ENCODE assay signal across 14 cellular contexts in genomic region chr16:67404740-67405226, GRCh38. TPM values are rescaled to one million over a fixed set of nuclear protein-coding genes. Genes with fewer than 3 reads are reported as not detected.
DNase-seq lines count a peak whose midpoint lies in the region; ATAC-seq, FAIRE-seq and TF ChIP-seq lines count a peak whose summit lies in the region.
"Had no signal": no experiment of that assay in that cellular context is flagged by ENCODE, and none has a peak within 500 bp of the region (broad histone marks: within the 10 kb centered on the region; RNA-seq: fewer than 3 reads in every experiment).

No MANE protein-coding gene starts in this region.

- peak overlapping the region; percentile 26; the same call in 1 of the 2 replicates for H2AK5ac ChIP-seq in H1 (ENCODE audit: low read depth, low read length)

- no peak overlapping the region for H2BK5ac ChIP-seq in H1 (ENCODE audit: low read depth, low read length)

- H2BK12ac ChIP-seq in H1 (ENCODE audit: low read depth, low read length): no peak overlapping the region

- no peak overlapping the region for H2BK20ac ChIP-seq in H1 (ENCODE audit: low read length)

- H3K56ac ChIP-seq in H1 (replicated peaks; ENCODE audit: insufficient read length, low read depth, low read length): no peak overlapping the region

- TF ChIP-seq EP300 in HepG2 (IDR thresholded peaks at IDR 0.05; ENCODE audit: low read depth in 2 of 2, low read length in 2 of 2): no peak
- TF ChIP-seq EP300 in HepG2 (CRISPR knock-in tag; IDR thresholded peaks at IDR 0.05; ENCODE audit: borderline replicate concordance): no peak
- no peak for TF ChIP-seq EP300 in H1 (IDR thresholded peaks at IDR 0.05; ENCODE audit: borderline replicate concordance in 1 of 2, low read depth in 2 of 2, low read length in 2 of 2)

- FAIRE-seq in HepG2 (lab: Jason Lieb, UNC) (no peak), H1 (lab: Jason Lieb, UNC) (peak; percentile 71)
- FAIRE-seq: K562, RCC 7860 had no signal

- no peaks in the 10 kb centered on the region for H3K27me3 ChIP-seq in liver (ENCODE audit: control insufficient read depth in 4 of 4, insufficient read depth in 4 of 4, low read length in 3 of 4)
- H3K27me3 ChIP-seq in HepG2 (ENCODE audit: control insufficient read depth in 1 of 2, insufficient read depth in 2 of 2, low read length in 2 of 2): peaks cover 0 to 14% of the 10 kb centered on the region in 2 experiments; a peak in 3 of 5 replicates
- H3K27me3 ChIP-seq in H1 (replicated peaks in 1 of 4; ENCODE audit: control insufficient read depth in 3 of 4, extremely low read depth in 1 of 4, insufficient read depth in 3 of 4, low read length in 3 of 4): no peaks in the 10 kb centered on the region; a peak in 1 of 7 replicates
- H3K27me3 ChIP-seq in vagina: no peaks in the 10 kb centered on the region
- H3K27me3 ChIP-seq: esophagus muscularis mucosa, neural progenitor cell had no signal

- no peak overlapping the region for H3K14ac ChIP-seq in H1 (ENCODE audit: insufficient read length)

- no peak overlapping the region for H2BK120ac ChIP-seq in H1 (replicated peaks; ENCODE audit: low read depth, low read length)

- peaks cover 2% of the 10 kb centered on the region; the same call in 1 of the 2 replicates for H3K23me2 ChIP-seq in H1 (ENCODE audit: low read depth, low read length)

- H3K36me3 ChIP-seq in liver (ENCODE audit: control insufficient read depth in 4 of 4, insufficient read depth in 3 of 4, low read depth in 1 of 4, low read length in 3 of 4) (no peaks in the 10 kb centered on the region), HepG2 (replicated peaks in 1 of 2; ENCODE audit: control insufficient read depth in 1 of 2, insufficient read depth in 2 of 2, low read length in 2 of 2) (no peaks in the 10 kb centered on the region), H1 (ENCODE audit: control insufficient read depth in 2 of 4, insufficient read depth in 4 of 4, low read length in 3 of 4) (no peaks in the 10 kb centered on the region), mucosa of descending colon (ENCODE audit: low read depth) (no peaks in the 10 kb centered on the region), vagina (no peaks in the 10 kb centered on the region)
- H3K36me3 ChIP-seq: neural progenitor cell had no signal

- in situ Hi-C loops in HepG2 (cut with HindIII; ENCODE audit: extremely low pct_ligation_motif_present, low pct_unique_long_range_greater_than_20kb): no loop called here

- no peak overlapping the region for H3K9ac ChIP-seq in liver (ENCODE audit: low read depth in 1 of 2, low read length in 2 of 2)
- no peak overlapping the region for H3K9ac ChIP-seq in HepG2 (ENCODE audit: insufficient read depth, low read depth, low read length)
- H3K9ac ChIP-seq in H1 (replicated peaks in 1 of 4; ENCODE audit: extremely low read depth in 1 of 4, low read depth in 3 of 4, low read length in 3 of 4): no peak overlapping the region
- H3K9ac ChIP-seq: neural progenitor cell had no signal

- H3K4me1 ChIP-seq in liver (ENCODE audit: control insufficient read depth in 4 of 4, insufficient read depth in 4 of 4, low read length in 3 of 4): no peaks in the 10 kb centered on the region
- H3K4me1 ChIP-seq in HepG2 (ENCODE audit: insufficient read depth, low read length): peaks cover 20% of the 10 kb centered on the region
- peaks cover 0 to 21% (median 10%) of the 10 kb centered on the region in 4 experiments; a peak in 5 of 7 replicates for H3K4me1 ChIP-seq in H1 (replicated peaks in 1 of 4; ENCODE audit: control insufficient read depth in 3 of 4, insufficient read depth in 4 of 4, low read length in 3 of 4)
- peaks cover 16% of the 10 kb centered on the region for H3K4me1 ChIP-seq in mucosa of descending colon (ENCODE audit: low read depth)
- H3K4me1 ChIP-seq in vagina: peaks cover 56% of the 10 kb centered on the region

- no peaks in the 10 kb centered on the region for H3K79me1 ChIP-seq in H1 (ENCODE audit: low read depth, low read length)

- TF ChIP-seq CTCF in liver (IDR thresholded peaks at IDR 0.05; ENCODE audit: low read depth, low read length, missing input control) (no peak), HepG2 (CRISPR knock-in tag; IDR thresholded peaks at IDR 0.05) (no peak), H1 (IDR thresholded peaks at IDR 0.05; ENCODE audit: control extremely low read depth in 1 of 3, insufficient read depth in 1 of 3, low read depth in 1 of 3, low read length in 3 of 3) (no peak), mucosa of descending colon (IDR thresholded peaks at IDR 0.05) (no peak), vagina (IDR thresholded peaks at IDR 0.05) (no peak)

- ATAC-seq in HepG2: no peak
- peak; percentile 93 for ATAC-seq in mucosa of descending colon
- no peak for ATAC-seq in HG03378 (IDR thresholded peaks at IDR 0.05; ENCODE audit: unreplicated experiment)

- TF ChIP-seq POLR2A in HepG2 (IDR thresholded peaks at IDR 0.05; ENCODE audit: insufficient read depth in 1 of 2, low read depth in 2 of 2, low read length in 2 of 2) (no peak), H1 (IDR thresholded peaks at IDR 0.05; ENCODE audit: control extremely low read depth in 1 of 2, low read depth in 2 of 2, low read length in 2 of 2) (no peak), vagina (IDR thresholded peaks at IDR 0.05) (no peak)

- no peak overlapping the region for H3K23ac ChIP-seq in H1 (ENCODE audit: insufficient read length)

- no peak overlapping the region for H3K27ac ChIP-seq in liver (ENCODE audit: low read depth in 1 of 2, low read length in 2 of 2)
- no peak overlapping the region for H3K27ac ChIP-seq in HepG2 (ENCODE audit: extremely low read length, insufficient read depth, low read length)
- no peak overlapping the region for H3K27ac ChIP-seq in H1 (ENCODE audit: low read depth, low read length)
- H3K27ac ChIP-seq in vagina: peak overlapping the region; percentile 91
- H3K27ac ChIP-seq: neural progenitor cell had no signal

- no peak overlapping the region for H3K4ac ChIP-seq in H1 (replicated peaks; ENCODE audit: insufficient read length, low read depth, low read length)

- no peak overlapping the region for H3K18ac ChIP-seq in H1 (ENCODE audit: extremely low read depth, low read length)

- POLR2A ChIA-PET in HepG2 (lab: Yijun Ruan, JAX) (no interaction called here), H1 (lab: Charles Lee; ENCODE audit: partially characterized antibody) (no interaction called here)

- no TSS peak for BruUV-seq in HepG2 (replicated peaks; lab: Mats Ljungman, UMichigan)

- intact Hi-C loops in HepG2 (cut with micrococcal nuclease; ENCODE audit: unreplicated experiment): no loop called here
- intact Hi-C loops in mucosa of descending colon (cut with DNase I, micrococcal nuclease): no loop called here
- intact Hi-C loops in vagina (cut with DNase I): no loop called here

- no peak overlapping the region for H4K8ac ChIP-seq in H1 (ENCODE audit: extremely low read depth, insufficient read depth, low read length)

- 92% methylated on average over 5 of the region's 5 CpGs for WGBS in liver
- WGBS in HepG2 (ENCODE audit: low lambda C conversion rate): 46% methylated on average over 5 of the region's 5 CpGs
- WGBS in H1 (ENCODE audit: extremely low coverage in 1 of 2, insufficient coverage in 1 of 2, insufficient read length in 1 of 2, insufficient replicate concordance in 2 of 2, low coverage in 1 of 2, low lambda C conversion rate in 2 of 2, missing lambda C conversion rate in 1 of 2), 2 experiments: 88% methylated on average over 4 of the region's 5 CpGs; no CpG with 5 or more reads in 1 of the 2 experiments

- H3K9me3 ChIP-seq in liver (ENCODE audit: control insufficient read depth in 4 of 4, low read length in 3 of 4) (no peaks in the 10 kb centered on the region), HepG2 (ENCODE audit: low read length) (no peaks in the 10 kb centered on the region), H1 (ENCODE audit: insufficient read depth in 2 of 2, low read depth in 1 of 2, low read length in 1 of 2) (no peaks in the 10 kb centered on the region), mucosa of descending colon (no peaks in the 10 kb centered on the region), vagina (no peaks in the 10 kb centered on the region)
- H3K9me3 ChIP-seq: esophagus muscularis mucosa had no signal

- H3K79me2 ChIP-seq in HepG2 (ENCODE audit: insufficient read depth, low read length) (no peaks in the 10 kb centered on the region), H1 (ENCODE audit: control insufficient read depth in 1 of 2, insufficient read depth in 2 of 2, low read length in 2 of 2) (no peaks in the 10 kb centered on the region)

- H2AFZ ChIP-seq in HepG2 (ENCODE audit: low read length) (no peak overlapping the region), H1 (ENCODE audit: low read length) (no peak overlapping the region)
- H2AFZ ChIP-seq: neural progenitor cell had no signal

- H4K91ac ChIP-seq in H1 (replicated peaks; ENCODE audit: insufficient read length, low read length): no peak overlapping the region

- CTCF ChIA-PET in HepG2 (lab: Yijun Ruan, JAX; ENCODE audit: low intra/inter-chr PET ratio, low total read pairs) (interaction anchor here (1.3 kb wide), 1 partner anchor 78 kb away, joined by 3 read pairs; the partner anchor contains the start of genes KCTD19 and LRRC36), H1 (lab: Charles Lee; ENCODE audit: partially characterized antibody) (interaction anchor here (0.6 to 32.4 kb wide), 9 partner anchors 5 to 193 kb away, joined by 3 to 476 read pairs (median 5); partner anchors contain the start of genes TPPP3 and ZDHHC1)

- H3K4me3 ChIP-seq in liver (ENCODE audit: low read depth in 1 of 3, low read length in 3 of 3) (no peak overlapping the region), HepG2 (replicated peaks in 1 of 3; ENCODE audit: insufficient read depth in 1 of 3, low read depth in 2 of 3, low read length in 3 of 3) (no peak overlapping the region), H1 (ENCODE audit: extremely low read depth in 1 of 4, insufficient read depth in 2 of 4, low read depth in 3 of 4, low read length in 4 of 4) (no peak overlapping the region), mucosa of descending colon (no peak overlapping the region), vagina (no peak overlapping the region)
- H3K4me3 ChIP-seq: esophagus muscularis mucosa, K562, neural progenitor cell had no signal

- H3K4me2 ChIP-seq in HepG2 (ENCODE audit: low read depth, low read length) (no peak overlapping the region), H1 (ENCODE audit: insufficient read depth in 1 of 2, low read depth in 2 of 2, low read length in 2 of 2) (no peak overlapping the region)
- H3K4me2 ChIP-seq: neural progenitor cell had no signal

- no peaks in the 10 kb centered on the region for H4K20me1 ChIP-seq in HepG2 (ENCODE audit: insufficient read depth, low read length)
- H4K20me1 ChIP-seq in H1 (replicated peaks in 1 of 2; ENCODE audit: control insufficient read depth in 1 of 2, insufficient read depth in 2 of 2, low read length in 2 of 2): no peaks in the 10 kb centered on the region

- H2BK15ac ChIP-seq in H1 (ENCODE audit: low read length): no peak overlapping the region

- TF ChIP-seq RAD21 in liver (IDR thresholded peaks at IDR 0.05) (no peak), HepG2 (CRISPR knock-in tag; IDR thresholded peaks at IDR 0.05) (no peak), H1 (IDR thresholded peaks at IDR 0.05 in 1 of 2, conservative IDR thresholded peaks at IDR 0.05 in 1 of 2; ENCODE audit: low read depth in 2 of 2, low read length in 2 of 2) (no peak)

- H4K5ac ChIP-seq in H1 (ENCODE audit: insufficient read length, low read depth, low read length): no peak overlapping the region

- DNase-seq in HepG2 (ENCODE audit: low spot score) (no peak), H1 (ENCODE audit: low read depth in 1 of 2, low spot score in 2 of 2) (no peak), mucosa of descending colon (peak; percentile 53 to 95 (median 71)), vagina (ENCODE audit: extremely low spot score in 2 of 2) (no peak), germinal center (ENCODE audit: low spot score) (no peak), nucleus accumbens (lab: John Stamatoyannopoulos, UW) (no peak)
- DNase-seq: activated CD4-positive, alpha-beta memory T cell treated with anti-CD3 and anti-CD28 coated beads for 36 hours had no signal

RNA-seq across cellular contexts. Expression of gene TPPP3, which starts 11.5 kb away (rescaled TPM):
- total RNA-seq in liver: under 1 TPM; 0.28 to 0.84 TPM
- under 1 TPM; 0.35 to 0.75 TPM for polyA plus RNA-seq in liver
- total RNA-seq in HepG2 (2016; rRNA removed; fragmentation: Illumina TruSeq; extraction: Trizol): 0.20 and 0.44 TPM in 2 replicates
- total RNA-seq in HepG2 (2016; cell fraction: cytosol; rRNA removed; fragmentation: Illumina TruSeq; extraction: Trizol; ENCODE audit: low read depth): 0.18 TPM in 1 of 2 replicates, not detected in the other
- 0.50 and 0.54 TPM in 2 replicates for total RNA-seq in HepG2 (2016; cell fraction: insoluble cytoplasmic fraction; rRNA removed; fragmentation: Illumina TruSeq; extraction: Trizol)
- total RNA-seq in HepG2 (2016; cell fraction: membrane; rRNA removed; fragmentation: Illumina TruSeq; extraction: Trizol): 0.31 TPM in 1 of 2 replicates, not detected in the other
- total RNA-seq in HepG2 (2016; cell fraction: nucleus; rRNA removed; fragmentation: Illumina TruSeq; extraction: Trizol): 0.62 and 0.63 TPM in 2 replicates
- 0.16 TPM in 1 of 2 replicates, not detected in the other for polyA plus RNA-seq in HepG2 (2011; rRNA removed)
- 0.05 and 0.31 TPM in 2 replicates for polyA plus RNA-seq in HepG2 (2011; cell fraction: cytosol; rRNA removed)
- 0.31 and 0.50 TPM in 2 replicates for polyA plus RNA-seq in HepG2 (2011; cell fraction: nucleus; rRNA removed)
- polyA plus RNA-seq in HepG2 (2012): 0.15 and 0.69 TPM in 2 replicates
- polyA plus RNA-seq in HepG2 (2016; cell fraction: cytosol; fragmentation: Illumina TruSeq; extraction: Trizol; ENCODE audit: low read depth): 0.12 TPM in 1 of 2 replicates, not detected in the other
- polyA plus RNA-seq in HepG2 (2016; cell fraction: insoluble cytoplasmic fraction; fragmentation: Illumina TruSeq; extraction: Trizol; ENCODE audit: low read depth): 0.23 and 0.32 TPM in 2 replicates
- not detected in 2 replicates for polyA plus RNA-seq in HepG2 (2016; cell fraction: membrane; fragmentation: Illumina TruSeq; extraction: Trizol; ENCODE audit: low read depth)
- 0.48 and 0.55 TPM in 2 replicates for polyA plus RNA-seq in HepG2 (2016; cell fraction: nucleus; fragmentation: Illumina TruSeq; extraction: Trizol; ENCODE audit: insufficient read depth, low read depth)
- 0.38 TPM in 1 of 2 replicates, not detected in the other for polyA minus RNA-seq in HepG2 (2011; rRNA and poly(A)+ RNA removed; ENCODE audit: low replicate concordance)
- polyA minus RNA-seq in HepG2 (2011; cell fraction: cytosol; rRNA and poly(A)+ RNA removed): not detected in 2 replicates
- polyA minus RNA-seq in HepG2 (2011; cell fraction: nucleus; rRNA and poly(A)+ RNA removed): 0.64 TPM in 1 of 2 replicates, not detected in the other
- total RNA-seq in H1 (2021; fragmentation: NEBNext Ultra II Directional; extraction: Animal tissue kit (Norgen Biotek cat#: 25700)): 0.61 and 1.0 TPM in 2 replicates
- 0.77 and 1.3 TPM in 2 replicates for polyA plus RNA-seq in H1 (2011; rRNA removed)
- polyA plus RNA-seq in H1 (2011; cell fraction: cytosol; rRNA removed): 1.4 TPM
- polyA plus RNA-seq in H1 (2011; cell fraction: nucleus; rRNA removed): 1.4 TPM
- polyA plus RNA-seq in H1 (2012, experiment 1 of 2): 0.70 to 1.4 TPM (median 0.81 TPM) in 4 replicates
- polyA plus RNA-seq in H1 (2012, experiment 2 of 2): 0.79 TPM
- 0.51 TPM for polyA plus RNA-seq in H1 (2013, experiment 1 of 2)
- polyA plus RNA-seq in H1 (2013, experiment 2 of 2): 0.39 TPM
- 0.34 TPM in 1 of 2 replicates, not detected in the other for polyA minus RNA-seq in H1 (2011; rRNA and poly(A)+ RNA removed)
- polyA minus RNA-seq in H1 (2011; cell fraction: cytosol; rRNA and poly(A)+ RNA removed): not detected
- polyA minus RNA-seq in H1 (2011; cell fraction: nucleus; rRNA and poly(A)+ RNA removed): 1.1 TPM
- total RNA-seq in mucosa of descending colon: 10 to 100 TPM in 1 of 3 donors, 1 to 10 TPM in 2; 3.8 to 23.8 (median 4.8) TPM
- total RNA-seq in vagina: 28.2 TPM
- total RNA-seq: activated CD4-positive, alpha-beta memory T cell treated with anti-CD3 and anti-CD28 coated beads for 36 hours had no signal

RNA-seq across cellular contexts. Expression of gene ZDHHC1, which starts 11.5 kb away (rescaled TPM):
- 1 to 10 TPM in 1 of 2 donors, under 1 TPM in 1; 0.33 to 1.6 TPM for total RNA-seq in liver
- polyA plus RNA-seq in liver: 1 to 10 TPM in 1 of 2 donors, under 1 TPM in 1; 0.53 to 1.6 TPM
- 0.36 and 1.1 TPM in 2 replicates for total RNA-seq in HepG2 (2016; rRNA removed; fragmentation: Illumina TruSeq; extraction: Trizol)
- total RNA-seq in HepG2 (2016; cell fraction: cytosol; rRNA removed; fragmentation: Illumina TruSeq; extraction: Trizol; ENCODE audit: low read depth): 1.6 and 1.9 TPM in 2 replicates
- 0.33 and 1.3 TPM in 2 replicates for total RNA-seq in HepG2 (2016; cell fraction: insoluble cytoplasmic fraction; rRNA removed; fragmentation: Illumina TruSeq; extraction: Trizol)
- 2.2 and 3.3 TPM in 2 replicates for total RNA-seq in HepG2 (2016; cell fraction: membrane; rRNA removed; fragmentation: Illumina TruSeq; extraction: Trizol)
- 0.96 and 3.2 TPM in 2 replicates for total RNA-seq in HepG2 (2016; cell fraction: nucleus; rRNA removed; fragmentation: Illumina TruSeq; extraction: Trizol)
- polyA plus RNA-seq in HepG2 (2011; rRNA removed): 0.47 and 0.51 TPM in 2 replicates
- polyA plus RNA-seq in HepG2 (2011; cell fraction: cytosol; rRNA removed): 0.28 and 0.60 TPM in 2 replicates
- 2.1 and 2.7 TPM in 2 replicates for polyA plus RNA-seq in HepG2 (2011; cell fraction: nucleus; rRNA removed)
- polyA plus RNA-seq in HepG2 (2012): 0.36 and 1.0 TPM in 2 replicates
- polyA plus RNA-seq in HepG2 (2016; cell fraction: cytosol; fragmentation: Illumina TruSeq; extraction: Trizol; ENCODE audit: low read depth): 1.3 and 1.6 TPM in 2 replicates
- polyA plus RNA-seq in HepG2 (2016; cell fraction: insoluble cytoplasmic fraction; fragmentation: Illumina TruSeq; extraction: Trizol; ENCODE audit: low read depth): 0.35 and 0.63 TPM in 2 replicates
- polyA plus RNA-seq in HepG2 (2016; cell fraction: membrane; fragmentation: Illumina TruSeq; extraction: Trizol; ENCODE audit: low read depth): 1.2 and 1.6 TPM in 2 replicates
- polyA plus RNA-seq in HepG2 (2016; cell fraction: nucleus; fragmentation: Illumina TruSeq; extraction: Trizol; ENCODE audit: insufficient read depth, low read depth): 1.3 and 1.4 TPM in 2 replicates
- polyA minus RNA-seq in HepG2 (2011; rRNA and poly(A)+ RNA removed; ENCODE audit: low replicate concordance): 1.6 and 5.9 TPM in 2 replicates
- polyA minus RNA-seq in HepG2 (2011; cell fraction: cytosol; rRNA and poly(A)+ RNA removed): 0.26 TPM in 1 of 2 replicates, not detected in the other
- polyA minus RNA-seq in HepG2 (2011; cell fraction: nucleus; rRNA and poly(A)+ RNA removed): 1.6 and 3.5 TPM in 2 replicates
- total RNA-seq in H1 (2021; fragmentation: NEBNext Ultra II Directional; extraction: Animal tissue kit (Norgen Biotek cat#: 25700)): 3.1 and 3.5 TPM in 2 replicates
- polyA plus RNA-seq in H1 (2011; rRNA removed): 4.9 and 7.5 TPM in 2 replicates
- polyA plus RNA-seq in H1 (2011; cell fraction: cytosol; rRNA removed): 4.4 TPM
- 11.3 TPM for polyA plus RNA-seq in H1 (2011; cell fraction: nucleus; rRNA removed)
- polyA plus RNA-seq in H1 (2012, experiment 1 of 2): 2.6 to 5.3 TPM (median 3.4 TPM) in 4 replicates
- 2.2 TPM for polyA plus RNA-seq in H1 (2012, experiment 2 of 2)
- polyA plus RNA-seq in H1 (2013, experiment 1 of 2): 3.5 TPM
- 3.4 TPM for polyA plus RNA-seq in H1 (2013, experiment 2 of 2)
- 4.4 and 5.2 TPM in 2 replicates for polyA minus RNA-seq in H1 (2011; rRNA and poly(A)+ RNA removed)
- polyA minus RNA-seq in H1 (2011; cell fraction: cytosol; rRNA and poly(A)+ RNA removed): 2.8 TPM
- polyA minus RNA-seq in H1 (2011; cell fraction: nucleus; rRNA and poly(A)+ RNA removed): 10.0 TPM
- 10 to 100 TPM in 1 of 3 donors, 1 to 10 TPM in 2; 9.2 to 12.3 (median 10.0) TPM for total RNA-seq in mucosa of descending colon
- total RNA-seq in vagina: 22.3 TPM

RNA-seq across cellular contexts. Expression of gene HSD11B2, which starts 26.1 kb away (rescaled TPM):
- 1 to 10 TPM in 1 of 2 donors, under 1 TPM in 1; 0.51 to 6.7 TPM for total RNA-seq in liver
- polyA plus RNA-seq in liver: 1 to 10 TPM; 1.8 to 2.7 TPM
- 6.7 and 13.6 TPM in 2 replicates for total RNA-seq in HepG2 (2016; rRNA removed; fragmentation: Illumina TruSeq; extraction: Trizol)
- 3.9 and 4.1 TPM in 2 replicates for total RNA-seq in HepG2 (2016; cell fraction: cytosol; rRNA removed; fragmentation: Illumina TruSeq; extraction: Trizol; ENCODE audit: low read depth)
- 5.4 and 13.4 TPM in 2 replicates for total RNA-seq in HepG2 (2016; cell fraction: insoluble cytoplasmic fraction; rRNA removed; fragmentation: Illumina TruSeq; extraction: Trizol)
- 8.8 TPM in 2 replicates for total RNA-seq in HepG2 (2016; cell fraction: membrane; rRNA removed; fragmentation: Illumina TruSeq; extraction: Trizol)
- 14.6 and 15.0 TPM in 2 replicates for total RNA-seq in HepG2 (2016; cell fraction: nucleus; rRNA removed; fragmentation: Illumina TruSeq; extraction: Trizol)
- 8.9 and 11.9 TPM in 2 replicates for polyA plus RNA-seq in HepG2 (2011; rRNA removed)
- polyA plus RNA-seq in HepG2 (2011; cell fraction: cytosol; rRNA removed): 5.3 and 6.3 TPM in 2 replicates
- 34.2 and 34.3 TPM in 2 replicates for polyA plus RNA-seq in HepG2 (2011; cell fraction: nucleus; rRNA removed)
- polyA plus RNA-seq in HepG2 (2012): 8.4 and 11.0 TPM in 2 replicates
- polyA plus RNA-seq in HepG2 (2016; cell fraction: cytosol; fragmentation: Illumina TruSeq; extraction: Trizol; ENCODE audit: low read depth): 6.5 and 9.3 TPM in 2 replicates
- 11.1 and 13.3 TPM in 2 replicates for polyA plus RNA-seq in HepG2 (2016; cell fraction: insoluble cytoplasmic fraction; fragmentation: Illumina TruSeq; extraction: Trizol; ENCODE audit: low read depth)
- 11.3 and 12.9 TPM in 2 replicates for polyA plus RNA-seq in HepG2 (2016; cell fraction: membrane; fragmentation: Illumina TruSeq; extraction: Trizol; ENCODE audit: low read depth)
- polyA plus RNA-seq in HepG2 (2016; cell fraction: nucleus; fragmentation: Illumina TruSeq; extraction: Trizol; ENCODE audit: insufficient read depth, low read depth): 48.6 and 52.7 TPM in 2 replicates
- polyA minus RNA-seq in HepG2 (2011; rRNA and poly(A)+ RNA removed; ENCODE audit: low replicate concordance): 3.3 and 16.4 TPM in 2 replicates
- polyA minus RNA-seq in HepG2 (2011; cell fraction: cytosol; rRNA and poly(A)+ RNA removed): 4.1 and 8.5 TPM in 2 replicates
- 8.7 and 11.3 TPM in 2 replicates for polyA minus RNA-seq in HepG2 (2011; cell fraction: nucleus; rRNA and poly(A)+ RNA removed)
- total RNA-seq in H1 (2021; fragmentation: NEBNext Ultra II Directional; extraction: Animal tissue kit (Norgen Biotek cat#: 25700)): 25.9 and 28.7 TPM in 2 replicates
- 32.9 and 41.9 TPM in 2 replicates for polyA plus RNA-seq in H1 (2011; rRNA removed)
- 27.5 TPM for polyA plus RNA-seq in H1 (2011; cell fraction: cytosol; rRNA removed)
- 43.8 TPM for polyA plus RNA-seq in H1 (2011; cell fraction: nucleus; rRNA removed)
- polyA plus RNA-seq in H1 (2012, experiment 1 of 2): 33.8 to 46.5 TPM (median 42.5 TPM) in 4 replicates
- 32.9 TPM for polyA plus RNA-seq in H1 (2012, experiment 2 of 2)
- polyA plus RNA-seq in H1 (2013, experiment 1 of 2): 52.3 TPM
- 54.7 TPM for polyA plus RNA-seq in H1 (2013, experiment 2 of 2)
- 13.5 and 16.7 TPM in 2 replicates for polyA minus RNA-seq in H1 (2011; rRNA and poly(A)+ RNA removed)
- 22.1 TPM for polyA minus RNA-seq in H1 (2011; cell fraction: cytosol; rRNA and poly(A)+ RNA removed)
- 16.5 TPM for polyA minus RNA-seq in H1 (2011; cell fraction: nucleus; rRNA and poly(A)+ RNA removed)
- 100 to 1,000 TPM; 322 to 765 (median 646) TPM for total RNA-seq in mucosa of descending colon
- total RNA-seq in vagina: 30.2 TPM
- total RNA-seq: G401 had no signal

Comparison
In these comparisons a context has a peak if more than half of its experiments do, and no peak if none do; other contexts are left out.
1. DNase-seq: peak in mucosa of descending colon (3 of 3); none in HepG2 (single experiment), H1 (0 of 2), vagina (0 of 2), germinal center (single experiment) and nucleus accumbens (0 of 56).
2. RNA of gene HSD11B2, which starts 26.1 kb away (total RNA-seq): 322 to 765 TPM in mucosa of descending colon; 30.2 TPM in vagina (single experiment), 25.9 to 28.7 TPM in H1, 3.9 to 15.0 TPM in HepG2 and 0.51 to 6.7 TPM in liver; every median in the first group is over 10 times any median in the second.